Comparison of ENCODE assay signal across 24 cellular contexts in genomic region chr14:68153275-68153674, GRCh38.
"Had no signal": no experiment of that assay in that cellular context is flagged by ENCODE, and none has a peak within 500 bp of the region (broad histone marks: within the 10 kb centered on the region; RNA-seq: fewer than 3 reads in every experiment).

No MANE protein-coding gene starts in this region.

- H3K4me1 ChIP-seq: neural progenitor cell had no signal

- H3K36me3 ChIP-seq: esophagus muscularis mucosa, gastroesophageal sphincter, heart left ventricle, left lung, neural progenitor cell, right lobe of liver, stomach, thyroid gland, vagina had no signal

- DNase-seq: effector CD8-positive, alpha-beta T cell; endodermal cell; foreskin keratinocyte; heart left ventricle; kidney; left lung; mesenchymal stem cell; mucosa of descending colon; naive thymus-derived CD4-positive, alpha-beta T cell; right lobe of liver; stimulated activated CD4-positive, alpha-beta T cell treated with anti-CD3 and anti-CD28 coated beads, Interleukin-12 subunit alpha, Interleukin-12 subunit beta, amount 100 ng/mL, for 4 hours; stimulated activated CD4-positive, alpha-beta T cell treated with anti-CD3 and anti-CD28 coated beads, Interleukin-1b, Interleukin-23, amount 100 ng/mL, for 48 hours; stimulated activated CD4-positive, alpha-beta T cell treated with anti-CD3 and anti-CD28 coated beads, Interleukin-4, amount 100 ng/mL, for 1 hour; stimulated activated CD8-positive, alpha-beta memory T cell treated with anti-CD3 and anti-CD28 coated beads, Interleukin-4, amount 100 ng/mL, for 48 hours; stimulated activated naive CD4-positive, alpha-beta T cell treated with Interleukin-2 at 50 U/mL for 16 hours; stomach; thyroid gland; trophoblast cell had no signal

- H3K4me3 ChIP-seq: esophagus muscularis mucosa, gastroesophageal sphincter, heart left ventricle, hepatocyte, left lung, mucosa of descending colon, neural progenitor cell, right lobe of liver, smooth muscle cell, stomach, thyroid gland, vagina had no signal

- H3K9me3 ChIP-seq: gastroesophageal sphincter, thyroid gland, vagina had no signal

- H3K27me3 ChIP-seq: esophagus muscularis mucosa, foreskin keratinocyte, gastroesophageal sphincter, heart left ventricle, hepatocyte, left lung, neural progenitor cell, right lobe of liver, stomach, thyroid gland, vagina had no signal

- H3K27ac ChIP-seq: esophagus muscularis mucosa, foreskin keratinocyte, gastroesophageal sphincter, heart left ventricle, hepatocyte, left lung, neural progenitor cell, right lobe of liver, stomach, thyroid gland, vagina had no signal
